13 cellular contexts compared by ENCODE assay signal in the genomic region with DNA sequence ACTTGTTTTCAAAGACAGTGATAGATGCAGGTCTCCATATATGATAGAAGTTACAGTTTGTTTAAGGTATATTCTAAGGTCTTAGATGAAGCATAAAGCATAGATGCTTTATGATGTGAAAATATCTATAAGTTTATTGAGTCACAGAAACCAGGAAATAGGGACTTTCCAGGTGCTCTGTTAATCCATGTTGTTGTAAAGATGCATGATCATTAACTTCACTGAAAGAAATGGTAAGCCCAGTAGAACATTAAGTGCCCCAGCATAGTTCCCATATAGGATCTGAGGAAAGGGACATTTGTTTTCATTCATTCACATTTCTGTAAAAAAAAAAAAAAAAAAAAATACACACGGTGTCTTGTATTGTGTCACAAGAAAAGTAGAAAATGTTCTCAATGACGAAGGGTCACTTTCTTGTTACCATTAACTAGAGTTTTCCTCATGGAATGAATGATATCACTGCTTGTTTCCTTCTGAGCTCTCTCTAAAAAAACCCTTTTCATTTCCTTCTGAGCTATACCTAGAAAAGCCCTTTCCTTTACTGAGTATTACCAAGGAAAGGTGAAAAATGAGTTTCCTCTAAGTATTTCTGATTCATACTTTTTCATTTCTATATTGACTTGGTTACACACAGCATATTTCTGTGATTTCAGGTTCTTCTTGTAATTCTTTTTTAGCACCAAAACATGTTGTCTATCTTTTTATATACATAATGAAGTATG.
"Had no signal": no experiment of that assay in that cellular context is flagged by ENCODE, and none has a peak within 500 bp of the region (broad histone marks: within the 10 kb centered on the region; RNA-seq: fewer than 3 reads in every experiment).

No MANE protein-coding gene starts in this region.

- H3K36me3 Mint-ChIP-seq: activated naive CD8-positive, alpha-beta T cell; natural killer cell treated with Interleukin-12 subunit alpha and Interleukin-12 subunit beta and Interleukin-15 and Interleukin-18, amount 100 ng/mL, for 72 hours had no signal

- H3K4me3 Mint-ChIP-seq: activated naive CD8-positive, alpha-beta T cell; effector memory CD8-positive, alpha-beta T cell; natural killer cell treated with Interleukin-12 subunit alpha and Interleukin-12 subunit beta and Interleukin-15 and Interleukin-18, amount 100 ng/mL, for 72 hours; stimulated activated naive CD8-positive, alpha-beta T cell treated with anti-CD3 and anti-CD28 coated beads, Interleukin-15, Interleukin-2, amounts not matched to agents 100 ng/mL and 50 ng/mL, for 24 hours; T-helper 2 cell treated with Interferon-gamma antibody and Interleukin-4, amounts not matched to agents 5 μg/mL and 100 μg/mL, for 36 hours had no signal

- H3K27me3 Mint-ChIP-seq: activated naive CD8-positive, alpha-beta T cell; effector memory CD8-positive, alpha-beta T cell; natural killer cell treated with Interleukin-12 subunit alpha and Interleukin-12 subunit beta and Interleukin-15 and Interleukin-18, amount 100 ng/mL, for 72 hours; stimulated activated naive CD8-positive, alpha-beta T cell treated with anti-CD3 and anti-CD28 coated beads, Interleukin-15, Interleukin-2, amounts not matched to agents 100 ng/mL and 50 ng/mL, for 24 hours had no signal

- ATAC-seq: body of pancreas; effector memory CD8-positive, alpha-beta T cell had no signal

- DNase-seq: activated gamma-delta T cell; activated T-cell treated with anti-CD3 and anti-CD28 coated beads, Interleukin-2, amount 50 U/mL, for 48 hours; body of pancreas; effector memory CD8-positive, alpha-beta T cell; hippocampal formation; SK-N-SH; stimulated activated CD4-positive, alpha-beta T cell treated with anti-CD3 and anti-CD28 coated beads, Interleukin-1b, Interleukin-23, amount 100 ng/mL, for 48 hours; transverse colon; uterus had no signal

- H3K27ac Mint-ChIP-seq: activated naive CD8-positive, alpha-beta T cell; effector memory CD8-positive, alpha-beta T cell; stimulated activated naive CD8-positive, alpha-beta T cell treated with anti-CD3 and anti-CD28 coated beads, Interleukin-15, Interleukin-2, amounts not matched to agents 100 ng/mL and 50 ng/mL, for 24 hours; T-helper 2 cell treated with Interferon-gamma antibody and Interleukin-4, amounts not matched to agents 5 μg/mL and 100 μg/mL, for 36 hours had no signal

- H3K9me3 Mint-ChIP-seq: stimulated activated naive CD8-positive, alpha-beta T cell treated with anti-CD3 and anti-CD28 coated beads, Interleukin-15, Interleukin-2, amounts not matched to agents 100 ng/mL and 50 ng/mL, for 24 hours; T-helper 2 cell treated with Interferon-gamma antibody and Interleukin-4, amounts not matched to agents 5 μg/mL and 100 μg/mL, for 36 hours had no signal
